18 cellular contexts compared by ENCODE assay signal in the genomic region with DNA sequence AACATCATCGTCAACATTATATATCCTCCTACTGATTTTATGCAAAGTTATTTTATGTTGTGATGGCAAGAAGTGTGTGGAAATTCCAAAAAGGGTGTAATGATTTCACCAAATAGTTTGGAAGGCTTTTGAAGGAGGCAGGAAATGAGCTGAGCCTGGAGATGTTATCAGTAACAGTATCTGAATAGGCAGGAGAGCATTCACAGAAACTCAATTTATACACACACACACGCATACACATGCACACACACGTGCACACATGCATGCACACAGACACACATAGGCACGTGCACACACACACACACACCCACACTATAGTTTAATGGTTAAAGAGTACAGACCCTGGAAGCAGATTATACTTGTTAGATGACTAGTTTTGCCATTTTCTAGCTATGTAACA.
"Had no signal": no experiment of that assay in that cellular context is flagged by ENCODE, and none has a peak within 500 bp of the region (broad histone marks: within the 10 kb centered on the region; RNA-seq: fewer than 3 reads in every experiment).

No MANE protein-coding gene starts in this region.

- H3K4me3 ChIP-seq: dorsolateral prefrontal cortex, esophagus muscularis mucosa, hepatocyte, mucosa of descending colon, psoas muscle, thyroid gland had no signal

- DNase-seq: cortex of kidney; effector CD8-positive, alpha-beta T cell; foreskin fibroblast; kidney glomerular epithelial cell; mucosa of descending colon; naive thymus-derived CD8-positive, alpha-beta T cell; psoas muscle; retina; stimulated activated CD4-positive, alpha-beta T cell treated with anti-CD3 and anti-CD28 coated beads, Interleukin-12 subunit alpha, Interleukin-12 subunit beta, amount 100 ng/mL, for 4 hours; stimulated activated CD4-positive, alpha-beta T cell treated with anti-CD3 and anti-CD28 coated beads, Interleukin-2, amount 100 ng/mL, for 48 hours; stimulated activated naive CD4-positive, alpha-beta T cell treated with Interleukin-2 at 50 U/mL for 16 hours; thyroid gland had no signal

- H3K27ac Mint-ChIP-seq: type B pancreatic cell had no signal

- H3K4me3 Mint-ChIP-seq: naive thymus-derived CD8-positive, alpha-beta T cell; type B pancreatic cell had no signal

- H3K4me1 Mint-ChIP-seq: naive thymus-derived CD8-positive, alpha-beta T cell had no signal

- H3K36me3 Mint-ChIP-seq: naive thymus-derived CD8-positive, alpha-beta T cell; type B pancreatic cell had no signal

- H3K27me3 Mint-ChIP-seq: type B pancreatic cell had no signal

- H3K4me1 ChIP-seq: esophagus muscularis mucosa, psoas muscle, thyroid gland had no signal

- H3K27ac ChIP-seq: dorsolateral prefrontal cortex, esophagus muscularis mucosa, hepatocyte, neutrophil, psoas muscle, thyroid gland had no signal

- H3K27me3 ChIP-seq: dorsolateral prefrontal cortex, hepatocyte, thyroid gland had no signal

- H3K36me3 ChIP-seq: esophagus muscularis mucosa, neutrophil, thyroid gland had no signal

- ATAC-seq: mucosa of descending colon; naive thymus-derived CD8-positive, alpha-beta T cell; psoas muscle; sciatic nerve had no signal

- H3K9me3 ChIP-seq: mucosa of descending colon, neutrophil, psoas muscle, thyroid gland had no signal

- H3K9me3 Mint-ChIP-seq: naive thymus-derived CD8-positive, alpha-beta T cell; type B pancreatic cell had no signal
